ENCODE assay signal across 18 cellular contexts in the genomic region with DNA sequence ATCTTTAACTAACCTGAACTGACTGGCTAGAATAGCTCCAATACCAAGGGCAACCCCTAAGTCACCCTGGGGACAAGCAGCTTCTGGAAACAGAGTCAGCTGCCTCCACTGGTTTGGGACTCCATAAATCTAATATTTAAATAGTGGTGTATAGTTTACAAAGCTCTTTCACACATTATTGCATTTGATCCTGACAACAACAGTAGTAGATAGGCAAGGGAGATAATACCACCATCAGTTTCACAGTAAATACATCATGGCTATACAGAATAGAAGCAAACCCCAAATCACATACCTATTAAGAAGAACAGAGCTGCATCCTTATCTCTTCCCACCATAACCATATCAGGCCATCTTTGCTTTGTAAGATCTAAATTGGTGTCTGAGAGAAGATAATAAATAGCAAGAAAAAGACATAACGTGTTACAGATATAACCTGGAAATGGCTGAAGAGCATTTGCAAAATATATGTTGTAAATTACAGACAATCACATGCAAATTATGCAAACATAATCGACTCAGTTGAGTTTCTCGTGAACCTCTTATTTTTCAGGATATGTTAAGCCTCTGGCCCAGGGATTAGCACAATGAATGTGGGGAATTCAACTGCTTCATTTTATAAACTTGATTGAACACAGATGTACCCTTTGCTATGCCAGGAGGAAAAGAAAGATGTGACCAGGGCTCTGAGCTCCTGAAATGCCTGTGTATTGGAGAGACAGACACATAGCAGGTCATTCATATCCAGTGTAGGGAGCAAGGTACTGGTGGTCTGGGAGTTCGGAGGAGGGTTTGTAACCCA.
DNase-seq lines count a peak whose midpoint lies in the region; ATAC-seq and TF ChIP-seq lines count a peak whose summit lies in the region.
"Had no signal": no experiment of that assay in that cellular context is flagged by ENCODE, and none has a peak within 500 bp of the region (broad histone marks: within the 10 kb centered on the region; RNA-seq: fewer than 3 reads in every experiment).

No MANE protein-coding gene starts in this region.

- WGBS in gastroesophageal sphincter (ENCODE audit: low coverage in 1 of 2), 2 donors, result 36 to 56% methylated on average over 4 of the region's 4 CpGs

- no peak for TF ChIP-seq EP300 in gastroesophageal sphincter (IDR thresholded peaks at IDR 0.05)

- intact Hi-C loops in left ventricle myocardium inferior (cut with micrococcal nuclease) (no loop called here), Right ventricle myocardium inferior (cut with DNase I) (no loop called here)

- no peak for DNase-seq in left ventricle myocardium inferior
- no peak for DNase-seq in Right ventricle myocardium inferior (ENCODE audit: missing footprints)
- DNase-seq in adipocyte (ENCODE audit: low read depth), result peak; percentile 78
- DNase-seq in NCI-H1930 (lab: John Stamatoyannopoulos, UW), result no peak
- DNase-seq in activated naive CD4-positive, alpha-beta T cell treated with anti-CD3 and anti-CD28 coated beads, Interleukin-2, amount 50 U/mL, for 16 hours, result no peak
- DNase-seq in T-helper 9 cell, result no peak
- DNase-seq: 8988T, COR-L47, EL, MV-4-11, NCI-H1417 treated with DMSO at 0.1 percent for 48 hours, NCI-H2029 treated with DMSO at 0.1 percent for 48 hours, NCI-H2171 treated with DMSO at 0.1 percent for 48 hours, NCI-H446 treated with DMSO at 0.1 percent for 48 hours, NCI-H748 treated with DMSO at 0.1 percent for 48 hours, RPMI8226 had no signal

- TF ChIP-seq CTCF in left ventricle myocardium inferior (IDR thresholded peaks at IDR 0.05; ENCODE audit: borderline replicate concordance) (no peak), gastroesophageal sphincter (IDR thresholded peaks at IDR 0.05) (no peak)

- TF ChIP-seq POLR2A in gastroesophageal sphincter (IDR thresholded peaks at IDR 0.05), result no peak

- H3K4me3 ChIP-seq in left ventricle myocardium inferior (no peak overlapping the region), adipocyte (ENCODE audit: low read length) (no peak overlapping the region), gastroesophageal sphincter (no peak overlapping the region)

- peak overlapping the region; percentile 10 for H3K27ac ChIP-seq in left ventricle myocardium inferior (replicated peaks)
- peak overlapping the region in 1 of 4 donors; percentile 21 for H3K27ac ChIP-seq in gastroesophageal sphincter

- H3K27me3 ChIP-seq in left ventricle myocardium inferior (ENCODE audit: low read depth), result no peaks in the 10 kb centered on the region
- H3K27me3 ChIP-seq in adipocyte (replicated peaks; ENCODE audit: control insufficient read depth, insufficient read depth, low read length), result no peaks in the 10 kb centered on the region
- no peaks in the 10 kb centered on the region for H3K27me3 ChIP-seq in gastroesophageal sphincter

- H3K9me3 ChIP-seq in left ventricle myocardium inferior (replicated peaks), result no peaks in the 10 kb centered on the region
- no peaks in the 10 kb centered on the region for H3K9me3 ChIP-seq in adipocyte (ENCODE audit: control insufficient read depth, low read length)
- no peaks in the 10 kb centered on the region for H3K9me3 ChIP-seq in gastroesophageal sphincter

- H3K9ac ChIP-seq in adipocyte (ENCODE audit: low read length), result no peak overlapping the region

- H3K36me3 ChIP-seq in left ventricle myocardium inferior, result no peaks in the 10 kb centered on the region
- no peaks in the 10 kb centered on the region for H3K36me3 ChIP-seq in adipocyte (ENCODE audit: control insufficient read depth, insufficient read depth, low read length, severe bottlenecking)
- no peaks in the 10 kb centered on the region for H3K36me3 ChIP-seq in gastroesophageal sphincter

- ATAC-seq in Right ventricle myocardium inferior, result no peak
- ATAC-seq in gastroesophageal sphincter, result peak; percentile 66
- ATAC-seq in HG02610 (IDR thresholded peaks at IDR 0.05; ENCODE audit: unreplicated experiment), result no peak

- H3K4me1 ChIP-seq in left ventricle myocardium inferior (peaks cover 53% of the 10 kb centered on the region), adipocyte (ENCODE audit: control insufficient read depth, insufficient read depth, low read length) (peaks cover 21% of the 10 kb centered on the region), gastroesophageal sphincter (peaks cover 0 to 7% (median 3%) of the 10 kb centered on the region in 3 donors)
